Comparison of ENCODE assay signal across 21 cellular contexts in the genomic region with DNA sequence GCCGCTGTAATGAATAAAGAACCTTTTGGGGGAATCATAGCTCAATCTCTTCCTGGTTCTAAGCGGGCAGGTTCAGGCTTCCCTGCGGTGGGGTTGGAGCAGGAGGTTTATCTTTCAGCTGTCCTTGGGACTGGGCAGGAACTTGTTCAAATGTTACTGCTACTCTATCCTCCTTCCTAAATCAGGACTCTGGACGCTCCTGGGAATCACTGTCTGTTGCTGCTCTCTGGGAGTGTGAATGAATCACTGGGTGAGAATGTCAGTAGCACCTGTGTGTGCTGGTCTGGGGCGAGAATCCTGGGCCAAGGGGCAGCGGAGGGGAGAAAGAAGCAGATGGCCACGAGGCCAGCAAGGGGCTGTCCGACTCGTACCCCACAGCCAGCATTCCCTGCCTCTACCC.
A peak's percentile ranks its signal among the peaks of the same experiment; 100 is the strongest.
DNase-seq lines count a peak whose midpoint lies in the region; ATAC-seq, FAIRE-seq and TF ChIP-seq lines count a peak whose summit lies in the region.
"Had no signal": no experiment of that assay in that cellular context is flagged by ENCODE, and none has a peak within 500 bp of the region (broad histone marks: within the 10 kb centered on the region; RNA-seq: fewer than 3 reads in every experiment).

No MANE protein-coding gene starts in this region.

- no peak for TF ChIP-seq EP300 in A549 (IDR thresholded peaks at IDR 0.05)
- no peak for TF ChIP-seq EP300 in stomach (IDR thresholded peaks at IDR 0.05)

- H4K20me1 ChIP-seq in PC-3 (ENCODE audit: low read length): no peaks in the 10 kb centered on the region
- H4K20me1 ChIP-seq in neural progenitor cell (ENCODE audit: low read depth): no peaks in the 10 kb centered on the region

- no peaks in the 10 kb centered on the region for H3K36me3 ChIP-seq in PC-3 (ENCODE audit: low read depth, low read length)
- H3K36me3 ChIP-seq in endodermal cell (ENCODE audit: control insufficient read depth, insufficient read depth, low read length): no peaks in the 10 kb centered on the region
- H3K36me3 ChIP-seq in neural progenitor cell: no peaks in the 10 kb centered on the region
- no peaks in the 10 kb centered on the region for H3K36me3 ChIP-seq in stomach
- H3K36me3 ChIP-seq: cardiac muscle cell, MG63 had no signal

- no peaks in the 10 kb centered on the region for H3K9me2 ChIP-seq in PC-3 (replicated peaks; ENCODE audit: low read length)

- no peaks in the 10 kb centered on the region for H3F3A ChIP-seq in PC-3 (ENCODE audit: low read length, unreplicated experiment)
- H3F3A ChIP-seq in neural progenitor cell (ENCODE audit: low read depth): no peaks in the 10 kb centered on the region

- H3K27ac Mint-ChIP-seq in endodermal cell (no peak overlapping the region), neural progenitor cell (peak overlapping the region; percentile 70)
- H3K27ac Mint-ChIP-seq: activated CD4-positive, alpha-beta T cell treated with anti-CD3 and anti-CD28 coated beads for 36 hours had no signal

- H3K27me3 ChIP-seq in PC-3 (ENCODE audit: low read length) (no peaks in the 10 kb centered on the region), endodermal cell (ENCODE audit: control insufficient read depth, insufficient read depth, low read length, poor library complexity, severe bottlenecking) (no peaks in the 10 kb centered on the region), neural progenitor cell (no peaks in the 10 kb centered on the region), stomach (peaks cover 0 to 4% (median 0%) of the 10 kb centered on the region in 3 donors)
- H3K27me3 ChIP-seq: MG63 had no signal

- POLR2A ChIA-PET in A549 (lab: Yijun Ruan, JAX) (no interaction called here), PC-3 (lab: Charles Lee; ENCODE audit: unreplicated experiment) (no interaction called here)

- TF ChIP-seq POLR2A in A549 (IDR thresholded peaks at IDR 0.05; ENCODE audit: low read length) (no peak), stomach (IDR thresholded peaks at IDR 0.05) (no peak)

- H3K9ac ChIP-seq in PC-3 (ENCODE audit: low read length): no peak overlapping the region
- H3K9ac ChIP-seq in endodermal cell (ENCODE audit: extremely low read depth, low read length, poor library complexity, severe bottlenecking): no peak overlapping the region
- H3K9ac ChIP-seq in neural progenitor cell: no peak overlapping the region

- WGBS in A549 (ENCODE audit: missing lambda C conversion rate): 50% methylated on average over 9 of the region's 9 CpGs
- WGBS in endodermal cell (ENCODE audit: insufficient coverage in 1 of 2, insufficient read length in 1 of 2), 2 experiments: 73 to 82% methylated on average over 5 to 8 of the region's 9 CpGs
- 58 to 63% (median 60%) methylated on average over 9 of the region's 9 CpGs for WGBS in stomach, 5 donors

- FAIRE-seq in A549 (lab: Jason Lieb, UNC): no peak

- H3K4me3 Mint-ChIP-seq in endodermal cell: no peak overlapping the region
- H3K4me3 Mint-ChIP-seq in neural progenitor cell: no peak overlapping the region
- H3K4me3 Mint-ChIP-seq: activated CD4-positive, alpha-beta T cell treated with anti-CD3 and anti-CD28 coated beads for 36 hours had no signal

- TF ChIP-seq CTCF in A549 (IDR thresholded peaks at IDR 0.05) (no peak), PC-3 (conservative IDR thresholded peaks at IDR 0.05; ENCODE audit: low read depth, low read length) (no peak), endodermal cell (conservative IDR thresholded peaks at IDR 0.05) (no peak), neural progenitor cell (IDR thresholded peaks at IDR 0.05) (no peak), stomach (IDR thresholded peaks at IDR 0.05) (no peak)

- no peaks in the 10 kb centered on the region for H3K9me3 ChIP-seq in A549
- no peaks in the 10 kb centered on the region for H3K9me3 ChIP-seq in PC-3 (ENCODE audit: low read length)
- no peaks in the 10 kb centered on the region for H3K9me3 ChIP-seq in endodermal cell (ENCODE audit: control insufficient read depth, low read length)
- H3K9me3 ChIP-seq in neural progenitor cell (ENCODE audit: low read depth): no peaks in the 10 kb centered on the region
- no peaks in the 10 kb centered on the region for H3K9me3 ChIP-seq in stomach
- H3K9me3 ChIP-seq: MG63 had no signal

- BruUV-seq in PC-3 (replicated peaks; lab: Mats Ljungman, UMichigan): no TSS peak

- H2AFZ ChIP-seq in PC-3 (ENCODE audit: low read length) (no peak overlapping the region), neural progenitor cell (replicated peaks) (no peak overlapping the region)
- H2AFZ ChIP-seq: PC-9 had no signal

- intact Hi-C loops in PC-3 (cut with micrococcal nuclease) (no loop called here), stomach (cut with DNase I; ENCODE audit: low total_unique reads) (no loop called here)

- no peaks in the 10 kb centered on the region for H3K36me3 Mint-ChIP-seq in endodermal cell (ENCODE audit: low read depth)
- H3K36me3 Mint-ChIP-seq in neural progenitor cell: no peaks in the 10 kb centered on the region

- H3K27ac ChIP-seq in A549 (peak overlapping the region; percentile 73 to 85; a peak in 5 of 6 replicates), PC-3 (ENCODE audit: low read length) (no peak overlapping the region), endodermal cell (ENCODE audit: low read depth, low read length) (no peak overlapping the region), neural progenitor cell (no peak overlapping the region), stomach (peak overlapping the region in 1 of 5 donors; percentile 26)
- H3K27ac ChIP-seq: cardiac muscle cell, PC-9 had no signal

- H3K27me3 Mint-ChIP-seq in endodermal cell (ENCODE audit: insufficient read depth) (peaks cover 4% of the 10 kb centered on the region), neural progenitor cell (ENCODE audit: insufficient read depth, low read depth) (peaks cover 2% of the 10 kb centered on the region)

- peak; percentile 20 to 27; a peak in 3 of 6 replicates for ATAC-seq in A549
- ATAC-seq in PC-3: no peak
- ATAC-seq: activated CD4-positive, alpha-beta T cell treated with anti-CD3 and anti-CD28 coated beads for 36 hours had no signal

- peaks cover 48% of the 10 kb centered on the region for H3K4me1 ChIP-seq in A549
- H3K4me1 ChIP-seq in PC-3 (ENCODE audit: insufficient read depth, low read length): peaks cover 32% of the 10 kb centered on the region
- no peaks in the 10 kb centered on the region for H3K4me1 ChIP-seq in endodermal cell (ENCODE audit: control insufficient read depth, insufficient read depth, low read length)
- no peaks in the 10 kb centered on the region for H3K4me1 ChIP-seq in neural progenitor cell
- H3K4me1 ChIP-seq in stomach: peaks cover 0 to 18% (median 4%) of the 10 kb centered on the region in 4 donors

- no peak for TF ChIP-seq RAD21 in A549 (conservative IDR thresholded peaks at IDR 0.05 in 1 of 2, IDR thresholded peaks at IDR 0.05 in 1 of 2)

- H3K4me1 Mint-ChIP-seq in endodermal cell: peaks cover 2% of the 10 kb centered on the region
- H3K4me1 Mint-ChIP-seq in neural progenitor cell: peaks cover 24% of the 10 kb centered on the region
- H3K4me1 Mint-ChIP-seq: activated CD4-positive, alpha-beta T cell treated with anti-CD3 and anti-CD28 coated beads for 36 hours had no signal

- H3K4me2 ChIP-seq in A549: peak overlapping the region; percentile 29; the same call in 2 of the 3 replicates
- H3K4me2 ChIP-seq in PC-3 (ENCODE audit: low read length): no peak overlapping the region
- no peak overlapping the region for H3K4me2 ChIP-seq in neural progenitor cell
- H3K4me2 ChIP-seq: PC-9, smooth muscle cell had no signal

- CTCF ChIA-PET in A549 (lab: Yijun Ruan, JAX): interaction anchor here (0.8 to 7.5 kb wide), 9 partner anchors 10 to 268 kb away, joined by 3 to 66 read pairs (median 3); no protein-coding TSS in a partner anchor
- CTCF ChIA-PET in PC-3 (lab: Charles Lee): no interaction called here

- H3K4me3 ChIP-seq in A549: no peak overlapping the region
- H3K4me3 ChIP-seq in PC-3 (ENCODE audit: low read length): no peak overlapping the region
- H3K4me3 ChIP-seq in endodermal cell (ENCODE audit: low read length): no peak overlapping the region
- no peak overlapping the region for H3K4me3 ChIP-seq in neural progenitor cell
- no peak overlapping the region for H3K4me3 ChIP-seq in stomach
- H3K4me3 ChIP-seq: cardiac muscle cell, MG63, PC-9, smooth muscle cell had no signal

- DNase-seq in A549 (ENCODE audit: low read depth in 1 of 2, low spot score in 1 of 2) (peak in 1 of 2 experiments; percentile 30), PC-3 (peak; percentile 34), endodermal cell (peak; percentile 64), neural progenitor cell (ENCODE audit: low spot score) (no peak), T-helper 9 cell (no peak), stomach (no peak), SK-N-DZ (ENCODE audit: low spot score) (no peak), germinal center (ENCODE audit: low spot score) (no peak)
- DNase-seq: activated CD4-positive, alpha-beta T cell treated with anti-CD3 and anti-CD28 coated beads for 36 hours; activated effector memory CD4-positive, alpha-beta T cell treated with anti-CD3 and anti-CD28 coated beads, Interleukin-2, amount 50 U/mL, for 16 hours; C1 segment of cervical spinal cord; GDM1; glutamatergic neuron; HCEC 1CT; MG63; NCI-H774; PC-9; stimulated activated CD4-positive, alpha-beta T cell treated with anti-CD3 and anti-CD28 coated beads, Interleukin-4, amount 100 ng/mL, for 4 hours; substantia nigra had no signal

- H3K79me2 ChIP-seq in PC-3 (ENCODE audit: low read length) (no peaks in the 10 kb centered on the region), neural progenitor cell (ENCODE audit: low read depth) (no peaks in the 10 kb centered on the region)

- H3K9me3 Mint-ChIP-seq in endodermal cell (no peaks in the 10 kb centered on the region), neural progenitor cell (no peaks in the 10 kb centered on the region)

TF ChIP-seq in A549, 52 proteins besides CTCF, POLR2A, EP300 and RAD21:
- TF ChIP-seq EHMT2 (IDR thresholded peaks at IDR 0.05; ENCODE audit: low read depth) (no peak), FOSL2 (IDR thresholded peaks at IDR 0.05) (no peak), FOSL2 (CRISPR knock-in tag; IDR thresholded peaks at IDR 0.05) (0 out of 2 replicates have a peak, but pooled peaks have one; percentile 7)
- TF ChIP-seq, protein P1, sequence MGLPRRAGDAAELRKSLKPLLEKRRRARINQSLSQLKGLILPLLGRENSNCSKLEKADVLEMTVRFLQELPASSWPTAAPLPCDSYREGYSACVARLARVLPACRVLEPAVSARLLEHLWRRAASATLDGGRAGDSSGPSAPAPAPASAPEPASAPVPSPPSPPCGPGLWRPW (IDR thresholded peaks at IDR 0.05): no peak

Comparison
In these comparisons a context has a peak if more than half of its experiments do, and no peak if none do; other contexts are left out.
1. DNase-seq: peak in PC-3 (single experiment) and endodermal cell (single experiment); none in neural progenitor cell (single experiment), T-helper 9 cell (single experiment), stomach (single experiment), SK-N-DZ (single experiment) and germinal center (single experiment).
2. H3K27ac ChIP-seq: peak in A549 (2 of 2); none in PC-3 (single experiment), endodermal cell (single experiment) and neural progenitor cell (single experiment).